In genomic region chr17:42997984-42998938, GRCh38 we compare ENCODE assay signal across 8 cellular contexts. TPM values are rescaled to one million over a fixed set of nuclear protein-coding genes. Genes with fewer than 3 reads are reported as not detected.
A peak's percentile ranks its signal among the peaks of the same experiment; 100 is the strongest.
DNase-seq lines count a peak whose midpoint lies in the region; ATAC-seq and TF ChIP-seq lines count a peak whose summit lies in the region.

Gene RPL27 (plus strand): TSS chr17:42998419. CDS start chr17:42998751, 332 bp downstream.

- TF ChIP-seq RAD21 in liver (IDR thresholded peaks at IDR 0.05), result peak; percentile 83 to 87

- peaks cover 4 to 24% (median 15%) of the 10 kb centered on the region in 4 donors for H3K36me3 ChIP-seq in liver (ENCODE audit: control insufficient read depth in 4 of 4, insufficient read depth in 3 of 4, low read depth in 1 of 4, low read length in 3 of 4)

- peak; percentile 99 for DNase-seq in NCI-H748 treated with DMSO at 0.1 percent for 48 hours (lab: John Stamatoyannopoulos, UW)
- DNase-seq in activated CD4-positive, alpha-beta T cell treated with anti-CD3 and anti-CD28 coated beads, Interleukin-2, amount 50 U/mL, for 4 hours, result peak; percentile 97 to 98
- peak; percentile 100 for DNase-seq in dermis microvascular lymphatic vessel endothelial cell (ENCODE audit: low read depth in 2 of 2)
- DNase-seq in stimulated activated CD4-positive, alpha-beta T cell treated with anti-CD3 and anti-CD28 coated beads, Interleukin-4, amount 100 ng/mL, for 4 hours, result peak; percentile 89 to 98

- no peaks in the 10 kb centered on the region for H3K27me3 ChIP-seq in liver (ENCODE audit: control insufficient read depth in 4 of 4, insufficient read depth in 4 of 4, low read length in 3 of 4)

- H3K4me3 ChIP-seq in liver (ENCODE audit: low read depth in 1 of 3, low read length in 3 of 3), result peak within 1 kb of the TSS; percentile 80 to 100 (median 84)

- H3K27ac ChIP-seq in C4-2B (peak within 1 kb of the TSS; percentile 96), liver (ENCODE audit: low read depth in 1 of 2, low read length in 2 of 2) (peak within 1 kb of the TSS; percentile 61 to 98)

- peak; percentile 94 for ATAC-seq in GM19351 (IDR thresholded peaks at IDR 0.05; ENCODE audit: unreplicated experiment)
- ATAC-seq in HG03558 (IDR thresholded peaks at IDR 0.05; ENCODE audit: extremely low read depth, unreplicated experiment), result peak; percentile 81

- H3K9me3 ChIP-seq in liver (ENCODE audit: control insufficient read depth in 4 of 4, low read length in 3 of 4), result no peaks in the 10 kb centered on the region

- TF ChIP-seq CTCF in C4-2B (conservative IDR thresholded peaks at IDR 0.05) (peak; percentile 93), liver (IDR thresholded peaks at IDR 0.05; ENCODE audit: low read depth, low read length, missing input control) (peak; percentile 97)

- peaks cover 8 to 19% (median 15%) of the 10 kb centered on the region in 4 donors for H3K4me1 ChIP-seq in liver (ENCODE audit: control insufficient read depth in 4 of 4, insufficient read depth in 4 of 4, low read length in 3 of 4)

- peak within 1 kb of the TSS; percentile 97 to 99 for H3K9ac ChIP-seq in liver (ENCODE audit: low read depth in 1 of 2, low read length in 2 of 2)

- under 1% methylated on average over 49 of the region's 49 CpGs for WGBS in liver

TF ChIP-seq in liver, 16 proteins besides CTCF, POLR2A, EP300 and RAD21:
- TF ChIP-seq HNF4A (conservative IDR thresholded peaks at IDR 0.05), result peak; percentile 73 to 84
- TF ChIP-seq RXRA (IDR thresholded peaks at IDR 0.05), result peak; percentile 87 to 93
- TF ChIP-seq FOXA1 (IDR thresholded peaks at IDR 0.05), result peak; percentile 57
- TF ChIP-seq NR2F2 (IDR thresholded peaks at IDR 0.05), result peak; percentile 99
- TF ChIP-seq SP1 (IDR thresholded peaks at IDR 0.05), result peak; percentile 97
- TF ChIP-seq ZBTB33 (IDR thresholded peaks at IDR 0.05), result peak; percentile 94
- TF ChIP-seq FOXA2 (IDR thresholded peaks at IDR 0.05), result peak; percentile 58
- TF ChIP-seq HNF4G (IDR thresholded peaks at IDR 0.05), result peak; percentile 80
- TF ChIP-seq JUND (IDR thresholded peaks at IDR 0.05), result peak; percentile 85 to 95
- peak; percentile 99 for TF ChIP-seq MAX (IDR thresholded peaks at IDR 0.05)
- TF ChIP-seq REST (IDR thresholded peaks at IDR 0.05), result peak; percentile 88
- TF ChIP-seq YY1 (IDR thresholded peaks at IDR 0.05), result peak; percentile 90
- peak; percentile 66 for TF ChIP-seq TAF1 (conservative IDR thresholded peaks at IDR 0.05)
- TF ChIP-seq ATF3 (IDR thresholded peaks at IDR 0.05), result peak; percentile 92
- TF ChIP-seq EGR1 (IDR thresholded peaks at IDR 0.05; ENCODE audit: low read depth in 2 of 2), result peak; percentile 72 to 80
- peak; percentile 96 to 99 for TF ChIP-seq GABPA (IDR thresholded peaks at IDR 0.05 in 1 of 2, conservative IDR thresholded peaks at IDR 0.05 in 1 of 2)

RNA-seq across cellular contexts. Expression of gene RPL27, which starts in this region (rescaled TPM):
- total RNA-seq in dermis microvascular lymphatic vessel endothelial cell, result 840 and 910 TPM in 2 replicates
- 100 to 1,000 TPM; 188 to 422 TPM for total RNA-seq in liver
- polyA plus RNA-seq in liver, result 100 to 1,000 TPM; 463 to 928 TPM

Comparison
In these comparisons a context has a peak if more than half of its experiments do, and no peak if none do; other contexts are left out.
1. Peak in every context shown above with its lines: DNase-seq, ATAC-seq, H3K4me3 ChIP-seq and H3K27ac ChIP-seq.